ENCODE assay signal across 21 cellular contexts in the genomic region with DNA sequence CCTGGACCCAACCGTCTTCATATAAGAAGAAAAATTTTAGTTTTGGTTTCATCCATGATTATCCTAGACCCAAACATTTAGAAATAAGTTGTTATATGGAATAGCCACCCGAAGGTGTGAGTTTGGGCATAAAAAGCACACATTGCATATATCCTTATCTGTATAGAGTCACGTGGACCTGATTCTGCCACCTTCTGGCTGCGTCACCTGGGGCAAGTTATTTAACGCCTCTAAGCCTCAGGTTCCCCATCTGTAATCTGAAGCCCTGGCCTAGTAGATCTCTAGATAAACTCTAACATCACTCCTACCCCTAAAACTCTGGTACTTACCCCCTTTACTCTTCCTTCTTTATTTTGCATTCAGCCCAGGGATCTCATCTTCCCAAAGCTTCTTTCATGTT. TPM values are rescaled to one million over a fixed set of nuclear protein-coding genes. Genes with fewer than 3 reads are reported as not detected.
DNase-seq lines count a peak whose midpoint lies in the region; TF ChIP-seq lines count a peak whose summit lies in the region.
"Had no signal": no experiment of that assay in that cellular context is flagged by ENCODE, and none has a peak within 500 bp of the region (broad histone marks: within the 10 kb centered on the region; RNA-seq: fewer than 3 reads in every experiment).

No MANE protein-coding gene starts in this region.

- H3K9me3 Mint-ChIP-seq in endodermal cell: no peaks in the 10 kb centered on the region
- H3K9me3 Mint-ChIP-seq: activated naive CD4-positive, alpha-beta T cell treated with anti-CD3 and anti-CD28 coated beads, Interleukin-2, amount 50 U/mL, for 24 hours; memory B cell; naive thymus-derived CD8-positive, alpha-beta T cell had no signal

- WGBS in endodermal cell (ENCODE audit: insufficient coverage in 1 of 2, insufficient read length in 1 of 2), 2 experiments: 54 to 75% methylated on average over 3 to 5 of the region's 5 CpGs

- H3K4me3 Mint-ChIP-seq in endodermal cell: no peak overlapping the region
- H3K4me3 Mint-ChIP-seq: activated naive CD4-positive, alpha-beta T cell treated with anti-CD3 and anti-CD28 coated beads, Interleukin-2, amount 50 U/mL, for 24 hours; brain; IgD-negative memory B cell; memory B cell; naive thymus-derived CD8-positive, alpha-beta T cell had no signal

- TF ChIP-seq CTCF in 22Rv1 (IDR thresholded peaks at IDR 0.05): peak; percentile 66
- TF ChIP-seq CTCF in C4-2B (conservative IDR thresholded peaks at IDR 0.05): peak; percentile 32
- peak; percentile 24; the same call in 1 of the 2 replicates for TF ChIP-seq CTCF in LNCaP clone FGC (IDR thresholded peaks at IDR 0.05; ENCODE audit: control insufficient read depth, extremely low read depth, insufficient read depth)
- TF ChIP-seq CTCF in endodermal cell (conservative IDR thresholded peaks at IDR 0.05): peak; percentile 56

- H3K27ac ChIP-seq in 22Rv1: no peak overlapping the region
- no peak overlapping the region for H3K27ac ChIP-seq in C4-2B
- H3K27ac ChIP-seq in endodermal cell (ENCODE audit: low read depth, low read length): no peak overlapping the region
- H3K27ac ChIP-seq: SJSA1, suprapubic skin had no signal

- H3K4me1 ChIP-seq in endodermal cell (ENCODE audit: control insufficient read depth, insufficient read depth, low read length): no peaks in the 10 kb centered on the region

- no peak overlapping the region for H3K9ac ChIP-seq in endodermal cell (ENCODE audit: extremely low read depth, low read length, poor library complexity, severe bottlenecking)

- no peaks in the 10 kb centered on the region for H3K36me3 ChIP-seq in endodermal cell (ENCODE audit: control insufficient read depth, insufficient read depth, low read length)
- H3K36me3 ChIP-seq: SJSA1, suprapubic skin had no signal

- no peak overlapping the region for H3K27ac Mint-ChIP-seq in endodermal cell
- H3K27ac Mint-ChIP-seq: activated naive CD4-positive, alpha-beta T cell treated with anti-CD3 and anti-CD28 coated beads, Interleukin-2, amount 50 U/mL, for 24 hours; brain; IgD-negative memory B cell; memory B cell had no signal

- no peaks in the 10 kb centered on the region for H3K9me3 ChIP-seq in endodermal cell (ENCODE audit: control insufficient read depth, low read length)
- H3K9me3 ChIP-seq: SJSA1, suprapubic skin had no signal

- H3K36me3 Mint-ChIP-seq in endodermal cell (ENCODE audit: low read depth): no peaks in the 10 kb centered on the region
- H3K36me3 Mint-ChIP-seq: activated naive CD4-positive, alpha-beta T cell treated with anti-CD3 and anti-CD28 coated beads, Interleukin-2, amount 50 U/mL, for 24 hours; brain; memory B cell; naive thymus-derived CD8-positive, alpha-beta T cell had no signal

- DNase-seq in LNCaP clone FGC (ENCODE audit: low read depth) (no peak), endodermal cell (no peak), RPMI8226 (no peak), NCI-H226 (no peak), SW 1271 (lab: John Stamatoyannopoulos, UW) (no peak)
- DNase-seq: activated CD4-positive, alpha-beta T cell treated with anti-CD3 and anti-CD28 coated beads for 1 hour; GOT3; naive thymus-derived CD8-positive, alpha-beta T cell; NCI-H1105 had no signal

- H3K27me3 ChIP-seq in endodermal cell (ENCODE audit: control insufficient read depth, insufficient read depth, low read length, poor library complexity, severe bottlenecking): no peaks in the 10 kb centered on the region
- H3K27me3 ChIP-seq: suprapubic skin had no signal

- H3K4me1 Mint-ChIP-seq in endodermal cell: no peaks in the 10 kb centered on the region
- H3K4me1 Mint-ChIP-seq: activated naive CD4-positive, alpha-beta T cell treated with anti-CD3 and anti-CD28 coated beads, Interleukin-2, amount 50 U/mL, for 24 hours had no signal

- no peak overlapping the region for H3K4me3 ChIP-seq in LNCaP clone FGC (ENCODE audit: low read depth, low read length)
- H3K4me3 ChIP-seq in endodermal cell (ENCODE audit: low read length): no peak overlapping the region
- H3K4me3 ChIP-seq: SJSA1, skin epidermis, suprapubic skin had no signal

- peaks cover 5% of the 10 kb centered on the region for H3K27me3 Mint-ChIP-seq in endodermal cell (ENCODE audit: insufficient read depth)

RNA-seq across cellular contexts. Expression of gene KRT5, which starts 14.3 kb away (rescaled TPM):
- total RNA-seq in endodermal cell: not detected
- polyA plus RNA-seq in endodermal cell (2013, experiment 1 of 2): not detected
- polyA plus RNA-seq in endodermal cell (2013, experiment 2 of 2): not detected
- total RNA-seq: glomerular endothelial cell; naive thymus-derived CD8-positive, alpha-beta T cell; SJSA1 had no signal
- polyA plus RNA-seq: IgD-negative memory B cell; naive thymus-derived CD8-positive, alpha-beta T cell had no signal

RNA-seq across cellular contexts. Expression of gene KRT71, which starts 18.5 kb away (rescaled TPM):
- total RNA-seq in endodermal cell: not detected
- not detected for polyA plus RNA-seq in endodermal cell (2013, experiment 1 of 2)
- not detected for polyA plus RNA-seq in endodermal cell (2013, experiment 2 of 2)
- total RNA-seq: dermis microvascular lymphatic vessel endothelial cell; glomerular endothelial cell; naive thymus-derived CD8-positive, alpha-beta T cell; SJSA1 had no signal
- polyA plus RNA-seq: esophagus; IgD-negative memory B cell; naive thymus-derived CD8-positive, alpha-beta T cell had no signal

RNA-seq across cellular contexts. Expression of gene KRT74, which starts 39.2 kb away (rescaled TPM):
- total RNA-seq in endodermal cell: not detected
- not detected for polyA plus RNA-seq in endodermal cell (2013, experiment 1 of 2)
- not detected for polyA plus RNA-seq in endodermal cell (2013, experiment 2 of 2)
- total RNA-seq: dermis microvascular lymphatic vessel endothelial cell, glomerular endothelial cell, SJSA1 had no signal
- polyA plus RNA-seq: IgD-negative memory B cell; naive thymus-derived CD8-positive, alpha-beta T cell had no signal

RNA-seq across cellular contexts. Expression of gene KRT6A, which starts 41.4 kb away (rescaled TPM):
- total RNA-seq in endodermal cell: not detected
- not detected for polyA plus RNA-seq in endodermal cell (2013, experiment 1 of 2)
- not detected for polyA plus RNA-seq in endodermal cell (2013, experiment 2 of 2)
- total RNA-seq: dermis microvascular lymphatic vessel endothelial cell; glomerular endothelial cell; naive thymus-derived CD8-positive, alpha-beta T cell; SJSA1 had no signal
- polyA plus RNA-seq: IgD-negative memory B cell; naive thymus-derived CD8-positive, alpha-beta T cell had no signal
